In the genomic region with DNA sequence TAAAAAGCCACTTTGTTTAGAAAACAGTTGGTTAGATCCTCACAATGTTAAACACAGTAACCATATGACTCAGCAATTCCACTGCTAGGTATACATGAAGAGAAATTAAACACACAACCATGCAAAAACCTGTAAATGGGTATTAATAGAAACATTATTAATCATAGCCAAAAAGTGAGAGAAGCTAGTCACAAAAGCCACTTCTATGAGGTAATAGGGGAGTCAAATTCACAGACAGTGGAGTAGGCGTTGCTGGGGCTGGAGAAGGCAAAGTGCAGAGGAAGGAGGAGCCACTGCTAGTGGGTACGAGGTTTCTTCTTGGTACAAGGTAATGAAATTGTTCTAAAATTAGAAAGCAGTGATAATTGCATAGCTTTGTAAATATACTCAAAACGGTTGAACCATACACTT, we compare ENCODE assay signal across 15 cellular contexts.
DNase-seq lines count a peak whose midpoint lies in the region; ATAC-seq, FAIRE-seq and TF ChIP-seq lines count a peak whose summit lies in the region.
"Had no signal": no experiment of that assay in that cellular context is flagged by ENCODE, and none has a peak within 500 bp of the region (broad histone marks: within the 10 kb centered on the region; RNA-seq: fewer than 3 reads in every experiment).

No MANE protein-coding gene starts in this region.

- TF ChIP-seq POLR2A in A549 (IDR thresholded peaks at IDR 0.05; ENCODE audit: low read length), result no peak

- ATAC-seq in A549 (no peak), GM21786 (IDR thresholded peaks at IDR 0.05; ENCODE audit: unreplicated experiment) (no peak)
- ATAC-seq: GM23338; naive thymus-derived CD8-positive, alpha-beta T cell; Panc1 had no signal

- DNase-seq in A549 (ENCODE audit: low read depth in 1 of 2, low spot score in 1 of 2) (no peak), GM13976 (ENCODE audit: low spot score) (peak; percentile 71), NOMO-1 treated with DMSO at 0.1 percent for 48 hours (lab: John Stamatoyannopoulos, UW; ENCODE audit: unreplicated experiment) (peak; percentile 24), left kidney (ENCODE audit: low read depth, low spot score) (peak; percentile 29), GM19238 (ENCODE audit: insufficient read length, low spot score) (no peak), dorsolateral prefrontal cortex (no peak), MV-4-11 (lab: John Stamatoyannopoulos, UW) (no peak)
- DNase-seq: aorta; naive thymus-derived CD8-positive, alpha-beta T cell had no signal

- in situ Hi-C loops in GM13976 (cut with MboI; ENCODE audit: low sequenced_read_pairs, unreplicated experiment), result no loop called here

- TF ChIP-seq CTCF in A549 (IDR thresholded peaks at IDR 0.05), result no peak
- TF ChIP-seq CTCF in GM13976 (IDR thresholded peaks at IDR 0.05; ENCODE audit: borderline replicate concordance, control extremely low read depth, extremely low read depth, insufficient read depth, missing control alignments), result no peak
- no peak for TF ChIP-seq CTCF in dorsolateral prefrontal cortex (IDR thresholded peaks at IDR 0.05 in 54 of 56, conservative IDR thresholded peaks at IDR 0.05 in 2 of 56; ENCODE audit: low read depth in 1 of 56, partially characterized antibody in 56 of 56)

- no peaks in the 10 kb centered on the region for H3K9me3 ChIP-seq in A549
- H3K9me3 ChIP-seq: Caco-2, thoracic aorta had no signal

- CTCF ChIA-PET in A549 (lab: Yijun Ruan, JAX), result interaction anchor here (1.1 kb wide), 1 partner anchor 11 kb away, joined by 3 read pairs; no protein-coding TSS in a partner anchor

- TF ChIP-seq EP300 in A549 (IDR thresholded peaks at IDR 0.05), result no peak

- H3K4me1 ChIP-seq in A549, result peaks cover 14% of the 10 kb centered on the region; the same call in 2 of the 3 replicates
- H3K4me1 ChIP-seq: Caco-2 had no signal

- intact Hi-C loops in dorsolateral prefrontal cortex (cut with DNase I), result no loop called here

- TF ChIP-seq RAD21 in A549 (conservative IDR thresholded peaks at IDR 0.05 in 1 of 2, IDR thresholded peaks at IDR 0.05 in 1 of 2), result no peak

- H3K4me2 ChIP-seq in A549, result 0 out of 3 replicates have a peak overlapping the region, but pooled peaks have one; percentile 11
- H3K4me2 ChIP-seq: GM23338 had no signal

- no peaks in the 10 kb centered on the region for H3K27me3 ChIP-seq in dorsolateral prefrontal cortex

- WGBS in A549 (ENCODE audit: missing lambda C conversion rate), result 27% methylated on average over 3 of the region's 3 CpGs

- POLR2A ChIA-PET in A549 (lab: Yijun Ruan, JAX), result no interaction called here

- H3K27ac ChIP-seq in A549 (no peak overlapping the region), dorsolateral prefrontal cortex (no peak overlapping the region)
- H3K27ac ChIP-seq: thoracic aorta, VCaP had no signal

- no peak for FAIRE-seq in A549 (lab: Jason Lieb, UNC)

- H3K4me3 ChIP-seq in A549, result no peak overlapping the region
- no peak overlapping the region for H3K4me3 ChIP-seq in dorsolateral prefrontal cortex
- H3K4me3 ChIP-seq: GM23338, thoracic aorta had no signal

TF ChIP-seq in A549, 52 proteins besides CTCF, POLR2A, EP300 and RAD21:
- TF ChIP-seq MAZ (IDR thresholded peaks at IDR 0.05; ENCODE audit: borderline replicate concordance, low read depth, low read length), result no peak
- TF ChIP-seq MAFK (IDR thresholded peaks at IDR 0.05; ENCODE audit: partially characterized antibody), result peak; percentile 61

Comparison
In these comparisons a context has a peak if more than half of its experiments do, and no peak if none do; other contexts are left out.
1. DNase-seq: peak in GM13976 (single experiment), NOMO-1 treated with DMSO at 0.1 percent for 48 hours (single experiment) and left kidney (single experiment); none in A549 (0 of 2), GM19238 (single experiment), dorsolateral prefrontal cortex (0 of 10) and MV-4-11 (single experiment).